21 cellular contexts compared by ENCODE assay signal in the genomic region with DNA sequence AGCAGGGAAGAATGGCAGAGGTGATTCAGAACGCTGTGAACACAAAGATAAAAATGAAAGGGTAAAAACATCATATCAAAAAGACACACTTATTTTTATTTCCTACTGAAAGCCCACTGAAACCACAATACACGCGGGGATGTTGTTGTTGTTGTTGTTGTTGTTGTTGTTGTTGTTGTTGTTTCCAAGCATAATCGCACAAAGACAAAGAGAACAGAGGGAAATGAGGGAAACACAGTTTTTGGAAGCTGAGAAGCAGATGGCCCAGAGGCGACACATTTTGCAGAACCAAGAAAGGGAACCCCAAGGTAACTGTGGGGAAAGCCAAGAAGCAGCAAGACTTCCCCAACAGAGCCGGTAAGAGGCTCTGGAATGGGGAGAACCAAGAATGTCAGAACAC.
"Had no signal": no experiment of that assay in that cellular context is flagged by ENCODE, and none has a peak within 500 bp of the region (broad histone marks: within the 10 kb centered on the region; RNA-seq: fewer than 3 reads in every experiment).

No MANE protein-coding gene starts in this region.

- H3K27ac Mint-ChIP-seq: activated CD4-positive, alpha-beta T cell treated with anti-CD3 and anti-CD28 coated beads, Interleukin-2, amount 10 ng/mL, durations not matched to agents 24 days and 14 days; activated CD8-positive, alpha-beta T cell treated with anti-CD3 and anti-CD28 coated beads, Interleukin-2, amount 10 ng/mL, durations not matched to agents 7 days and 5 days; brain; effector memory CD8-positive, alpha-beta T cell had no signal

- H3K27ac ChIP-seq: dorsolateral prefrontal cortex, heart right ventricle, thoracic aorta, upper lobe of right lung had no signal

- H3K9me3 Mint-ChIP-seq: activated CD4-positive, alpha-beta T cell treated with anti-CD3 and anti-CD28 coated beads, Interleukin-2, amount 10 ng/mL, durations not matched to agents 24 days and 14 days; brain; effector memory CD8-positive, alpha-beta T cell had no signal

- DNase-seq: activated CD4-positive, alpha-beta T cell treated with anti-CD3 and anti-CD28 coated beads, Interleukin-2, amount 10 ng/mL, durations not matched to agents 24 days and 14 days; activated CD8-positive, alpha-beta T cell treated with anti-CD3 and anti-CD28 coated beads, Interleukin-2, amount 10 ng/mL, durations not matched to agents 7 days and 5 days; activated gamma-delta T cell treated with Interleukin-2 at 50 U/mL for 16 hours; activated T-cell treated with anti-CD3 and anti-CD28 coated beads, Interleukin-2, amount 50 U/mL, for 1 hour; aorta; caudate nucleus; dorsolateral prefrontal cortex; effector memory CD8-positive, alpha-beta T cell; heart right ventricle; islet precursor cell; left colon; mesendoderm; mucosa of descending colon; stimulated activated CD4-positive, alpha-beta T cell treated with anti-CD3 and anti-CD28 coated beads, Interleukin-4, amount 100 ng/mL, for 24 hours; stimulated activated naive CD4-positive, alpha-beta T cell treated with Interleukin-2 at 50 U/mL for 16 hours; upper lobe of right lung had no signal

- H3K9me3 ChIP-seq: heart right ventricle, mucosa of descending colon, prostate gland, thoracic aorta, upper lobe of right lung had no signal

- H3K36me3 Mint-ChIP-seq: activated naive CD4-positive, alpha-beta T cell treated with anti-CD3 and anti-CD28 coated beads, Interleukin-2, amount 50 U/mL, for 72 hours had no signal

- H3K4me3 ChIP-seq: dorsolateral prefrontal cortex, heart right ventricle, mucosa of descending colon, prostate gland, thoracic aorta, upper lobe of right lung had no signal

- H3K36me3 ChIP-seq: heart right ventricle, prostate gland, thoracic aorta, upper lobe of right lung had no signal

- H3K27me3 ChIP-seq: heart right ventricle, upper lobe of right lung had no signal

- ATAC-seq: activated CD8-positive, alpha-beta T cell treated with anti-CD3 and anti-CD28 coated beads, Interleukin-2, amount 10 ng/mL, durations not matched to agents 7 days and 5 days; activated naive CD4-positive, alpha-beta T cell treated with anti-CD3 and anti-CD28 coated beads, Interleukin-2, amount 50 U/mL, for 72 hours; effector memory CD8-positive, alpha-beta T cell; heart right ventricle; left colon; mucosa of descending colon; upper lobe of right lung had no signal

- H3K4me3 Mint-ChIP-seq: activated CD4-positive, alpha-beta T cell treated with anti-CD3 and anti-CD28 coated beads, Interleukin-2, amount 10 ng/mL, durations not matched to agents 24 days and 14 days; activated CD8-positive, alpha-beta T cell treated with anti-CD3 and anti-CD28 coated beads, Interleukin-2, amount 10 ng/mL, durations not matched to agents 7 days and 5 days; brain; effector memory CD8-positive, alpha-beta T cell had no signal

- FAIRE-seq: colon had no signal

- H3K4me1 ChIP-seq: prostate gland had no signal

- H3K27me3 Mint-ChIP-seq: brain; effector memory CD8-positive, alpha-beta T cell had no signal
